In genomic region chr2:43274055-43274454, GRCh38 we compare ENCODE assay signal across 12 cellular contexts. TPM values are rescaled to one million over a fixed set of nuclear protein-coding genes. Genes with fewer than 3 reads are reported as not detected.
DNase-seq lines count a peak whose midpoint lies in the region; ATAC-seq, FAIRE-seq and TF ChIP-seq lines count a peak whose summit lies in the region.
"Had no signal": no experiment of that assay in that cellular context is flagged by ENCODE, and none has a peak within 500 bp of the region (broad histone marks: within the 10 kb centered on the region; RNA-seq: fewer than 3 reads in every experiment).

No MANE protein-coding gene starts in this region.

- no peak overlapping the region for H3K4me3 Mint-ChIP-seq in stimulated activated naive B cell treated with anti-CD40 and anti-IgM and Interleukin-4, amounts not matched to agents 10 μg/mL and 1 μg/mL and 100 μg/mL, for 72 hours

- no peak overlapping the region for H3K27ac ChIP-seq in foreskin keratinocyte

- peak overlapping the region; percentile 73 for H3K27ac Mint-ChIP-seq in stimulated activated naive B cell treated with anti-CD40 and anti-IgM and Interleukin-4, amounts not matched to agents 10 μg/mL and 1 μg/mL and 100 μg/mL, for 72 hours

- no peaks in the 10 kb centered on the region for H3K27me3 Mint-ChIP-seq in stimulated activated naive B cell treated with anti-CD40 and anti-IgM and Interleukin-4, amounts not matched to agents 10 μg/mL and 1 μg/mL and 100 μg/mL, for 72 hours

- no peaks in the 10 kb centered on the region for H3K9me3 Mint-ChIP-seq in stimulated activated naive B cell treated with anti-CD40 and anti-IgM and Interleukin-4, amounts not matched to agents 10 μg/mL and 1 μg/mL and 100 μg/mL, for 72 hours

- TF ChIP-seq CTCF in foreskin keratinocyte (conservative IDR thresholded peaks at IDR 0.05) = no peak

- peaks cover 40 to 59% of the 10 kb centered on the region in 2 donors for H3K36me3 Mint-ChIP-seq in stimulated activated naive B cell treated with anti-CD40 and anti-IgM and Interleukin-4, amounts not matched to agents 10 μg/mL and 1 μg/mL and 100 μg/mL, for 72 hours

- peak; percentile 9 for ATAC-seq in GM18498 (IDR thresholded peaks at IDR 0.05; ENCODE audit: unreplicated experiment)
- ATAC-seq in stimulated activated naive B cell treated with anti-CD40 and anti-IgM and Interleukin-4, amounts not matched to agents 10 μg/mL and 1 μg/mL and 100 μg/mL, for 72 hours (replicated peaks) = no peak
- no peak for ATAC-seq in GM19467 (IDR thresholded peaks at IDR 0.05; ENCODE audit: unreplicated experiment)
- ATAC-seq in foreskin keratinocyte = no peak
- ATAC-seq: HCT116, left colon had no signal

- H3K4me1 ChIP-seq in foreskin keratinocyte = peaks cover 8% of the 10 kb centered on the region

- H3K4me1 Mint-ChIP-seq in stimulated activated naive B cell treated with anti-CD40 and anti-IgM and Interleukin-4, amounts not matched to agents 10 μg/mL and 1 μg/mL and 100 μg/mL, for 72 hours = peaks cover 7 to 14% of the 10 kb centered on the region in 2 donors

- peak; percentile 39 for DNase-seq in RCC 7860 (ENCODE audit: low spot score)
- peak; percentile 57 for DNase-seq in kidney tubule cell (ENCODE audit: low spot score)
- no peak for DNase-seq in stimulated activated naive B cell treated with anti-CD40 and anti-IgM and Interleukin-4, amounts not matched to agents 10 μg/mL and 1 μg/mL and 100 μg/mL, for 72 hours
- no peak for DNase-seq in stimulated activated CD4-positive, alpha-beta T cell treated with anti-CD3 and anti-CD28 coated beads, Interleukin-2, amount 100 ng/mL, for 24 hours
- DNase-seq in foreskin keratinocyte = no peak
- DNase-seq: AML-193, left colon, NCI-H2081 treated with DMSO at 0.1 percent for 48 hours, NCI-H526 had no signal

- FAIRE-seq in RCC 7860 (lab: Jason Lieb, UNC) = peak; percentile 44

- no peaks in the 10 kb centered on the region for H3K27me3 ChIP-seq in foreskin keratinocyte

RNA-seq across cellular contexts. Expression of gene ZFP36L2, which starts 47.6 kb away (rescaled TPM):
- 124 and 137 TPM in 2 replicates for total RNA-seq in foreskin keratinocyte
- 127 and 136 TPM in 2 replicates for polyA plus RNA-seq in foreskin keratinocyte

Comparison
In these comparisons a context has a peak if more than half of its experiments do, and no peak if none do; other contexts are left out.
1. DNase-seq: peak in RCC 7860 (single experiment) and kidney tubule cell (single experiment); none in stimulated activated naive B cell treated with anti-CD40 and anti-IgM and Interleukin-4, amounts not matched to agents 10 μg/mL and 1 μg/mL and 100 μg/mL, for 72 hours (single experiment), stimulated activated CD4-positive, alpha-beta T cell treated with anti-CD3 and anti-CD28 coated beads, Interleukin-2, amount 100 ng/mL, for 24 hours (0 of 2) and foreskin keratinocyte (0 of 2).